In the genomic region with DNA sequence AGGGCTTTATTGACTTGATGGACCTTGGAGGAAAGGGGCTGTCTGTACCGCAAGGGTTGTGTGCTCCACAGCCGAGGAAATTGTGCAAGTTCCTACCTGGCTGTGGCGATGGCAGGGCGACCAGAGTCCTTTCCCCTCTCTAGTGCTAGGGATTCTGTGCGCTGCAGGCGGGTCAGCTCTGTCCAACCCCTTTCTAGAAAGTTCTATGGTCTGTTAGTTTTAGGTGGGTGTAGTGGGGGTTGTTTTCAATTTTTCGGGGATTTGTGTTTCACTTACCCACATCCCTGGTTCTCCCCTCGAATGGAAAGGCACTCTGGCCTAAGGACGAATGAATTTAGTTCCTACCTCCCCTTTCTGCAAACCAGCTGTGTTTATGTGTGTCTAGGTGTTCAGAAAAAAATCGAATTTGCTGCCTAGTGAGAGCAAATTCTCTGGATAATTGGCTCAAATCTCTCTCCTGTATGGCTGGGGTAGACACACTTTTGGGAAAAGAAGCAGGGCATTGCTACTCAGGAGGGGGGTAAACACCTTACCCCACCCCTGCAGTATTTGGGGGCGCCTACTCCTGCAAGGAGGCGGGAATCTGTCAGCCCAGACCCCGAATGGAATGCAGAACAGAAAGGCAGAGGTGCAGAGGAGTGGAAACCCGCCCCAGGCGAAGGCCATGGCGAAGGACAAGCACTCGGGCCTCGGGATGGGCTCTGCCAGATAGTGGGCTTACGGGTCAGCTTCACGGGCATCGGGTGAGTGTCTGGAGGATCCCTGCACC, we compare ENCODE assay signal across 20 cellular contexts. TPM values are rescaled to one million over a fixed set of nuclear protein-coding genes. Genes with fewer than 3 reads are reported as not detected.
"Had no signal": no experiment of that assay in that cellular context is flagged by ENCODE, and none has a peak within 500 bp of the region (broad histone marks: within the 10 kb centered on the region; RNA-seq: fewer than 3 reads in every experiment).

No MANE protein-coding gene starts in this region.

- H3K36me3 ChIP-seq: esophagus muscularis mucosa, tibial artery, uterus had no signal

- H3K4me3 ChIP-seq: esophagus muscularis mucosa, tibial artery, uterus had no signal

- H3K79me2 ChIP-seq: parathyroid adenoma had no signal

- H2AFZ ChIP-seq: parathyroid adenoma had no signal

- DNase-seq: activated B cell treated with CpG ODN at 0.5 μM for 24 hours; activated CD4-positive, alpha-beta T cell treated with anti-CD3 and anti-CD28 coated beads for 48 hours; activated CD8-positive, alpha-beta memory T cell treated with anti-CD3 and anti-CD28 coated beads, Interleukin-2, amount 50 U/mL, for 4 hours; activated CD8-positive, alpha-beta T cell treated with anti-CD3 and anti-CD28 coated beads, Interleukin-2, amount 10 ng/mL, durations not matched to agents 7 days and 5 days; activated gamma-delta T cell; anterior cingulate cortex; dorsolateral prefrontal cortex; midbrain; stimulated activated CD4-positive, alpha-beta T cell treated with anti-CD3 and anti-CD28 coated beads, Interleukin-2, amount 100 ng/mL, for 48 hours; tibial artery; uterus had no signal

- H3K9me3 ChIP-seq: esophagus muscularis mucosa, tibial artery, uterus had no signal

- H3K4me1 ChIP-seq: parathyroid adenoma had no signal

- H3K9ac ChIP-seq: parathyroid adenoma had no signal

- ATAC-seq: activated CD8-positive, alpha-beta T cell treated with anti-CD3 and anti-CD28 coated beads, Interleukin-2, amount 10 ng/mL, durations not matched to agents 7 days and 5 days; activated naive CD4-positive, alpha-beta T cell treated with anti-CD3 and anti-CD28 coated beads, Interleukin-2, amount 50 U/mL, for 72 hours; left lobe of liver; stimulated activated memory B cell treated with anti-CD40 and anti-IgM and Interleukin-4, amounts not matched to agents 10 μg/mL and 1 μg/mL and 100 μg/mL, for 72 hours had no signal

- H3K27ac ChIP-seq: dorsolateral prefrontal cortex, esophagus muscularis mucosa, parathyroid adenoma, tibial artery, uterus had no signal

- FAIRE-seq: TTC549 had no signal

RNA-seq across cellular contexts. Expression of gene DMBX1, which starts 2.0 kb away (rescaled TPM):
- total RNA-seq: activated B cell treated with CpG ODN at 0.5 μM for 24 hours, dorsolateral prefrontal cortex, esophagus muscularis mucosa, left lobe of liver, lung microvascular endothelial cell, renal cortical epithelial cell had no signal

RNA-seq across cellular contexts. Expression of gene KNCN, which starts 59.8 kb away (rescaled TPM):
- total RNA-seq: activated B cell treated with CpG ODN at 0.5 μM for 24 hours; activated CD8-positive, alpha-beta T cell treated with anti-CD3 and anti-CD28 coated beads, Interleukin-2, amount 10 ng/mL, durations not matched to agents 7 days and 5 days; activated naive CD4-positive, alpha-beta T cell treated with anti-CD3 and anti-CD28 coated beads, Interleukin-2, amount 50 U/mL, for 72 hours; esophagus muscularis mucosa; left lobe of liver; lung microvascular endothelial cell; renal cortical epithelial cell; T-helper 2 cell treated with Interferon-gamma antibody and Interleukin-4, amounts not matched to agents 100 ng/mL and 5 ng/mL, for 36 hours; uterus had no signal
